8 cellular contexts compared by ENCODE assay signal in the genomic region with DNA sequence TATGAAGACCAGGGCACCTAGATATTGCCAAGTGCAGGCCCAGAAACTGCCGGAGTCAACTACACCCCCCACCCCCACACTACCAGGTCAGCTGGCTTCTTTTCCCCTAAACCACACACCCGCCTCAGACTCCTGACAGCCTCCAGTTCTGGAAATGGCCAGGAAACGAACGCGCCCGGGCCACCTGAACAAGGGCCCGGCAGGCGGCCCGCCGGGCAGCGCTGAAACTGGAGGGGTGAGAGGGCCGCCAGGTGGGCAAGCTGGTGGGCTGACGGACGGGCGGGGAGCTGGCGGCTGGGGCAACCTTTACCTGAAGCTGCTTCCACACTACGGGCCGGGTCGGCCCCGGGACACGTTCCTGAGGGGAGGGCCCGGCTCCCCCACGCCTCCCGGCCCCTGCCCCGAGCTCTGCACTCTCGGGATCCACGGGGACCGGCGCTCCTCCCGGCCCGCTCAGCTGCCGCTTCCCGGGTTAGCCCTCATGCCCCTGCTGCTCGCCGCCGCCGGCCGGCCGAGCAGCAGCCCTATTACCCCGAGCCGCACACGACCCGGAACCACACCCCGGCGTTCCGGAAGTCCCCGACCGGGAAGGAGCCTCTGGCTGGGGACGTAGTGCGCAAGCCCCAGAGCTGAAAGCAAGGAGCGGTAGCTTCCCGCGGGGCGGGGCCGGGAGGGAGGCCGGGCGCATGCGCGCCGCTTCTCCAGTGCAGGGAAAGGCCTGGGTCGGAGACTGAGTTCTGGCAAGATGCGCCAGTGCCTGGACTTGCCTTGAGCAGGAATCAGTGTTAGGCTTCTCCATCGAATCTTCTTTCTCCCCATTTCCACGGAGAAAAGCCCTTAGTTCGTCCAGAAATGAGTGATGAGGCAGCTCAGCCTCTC. TPM values are rescaled to one million over a fixed set of nuclear protein-coding genes. Genes with fewer than 3 reads are reported as not detected.
DNase-seq lines count a peak whose midpoint lies in the region; ATAC-seq, FAIRE-seq and TF ChIP-seq lines count a peak whose summit lies in the region.

A gene (minus strand): TSS at position 548 of the 879 bp plus-strand sequence. CDS start 34,634 bp downstream, outside the sequence.

- no peak within 1 kb of the TSS for H2BK12ac ChIP-seq in neuronal stem cell (ENCODE audit: low read length)

- H3K9ac ChIP-seq in neuronal stem cell (ENCODE audit: low read depth, low read length, poor library complexity) (peak within 1 kb of the TSS; percentile 89), subcutaneous abdominal adipose tissue (ENCODE audit: low read length in 5 of 5) (peak within 1 kb of the TSS; percentile 75 to 98 (median 93))

- ATAC-seq in HG02571 (IDR thresholded peaks at IDR 0.05; ENCODE audit: unreplicated experiment), result peak; percentile 95

- intact Hi-C loops in activated naive CD4-positive, alpha-beta T cell treated with anti-CD3 and anti-CD28 coated beads for 36 hours (cut with micrococcal nuclease), result loop anchor here (1.0 to 10.0 kb wide), 4 partner anchors 39 to 512 kb away; no protein-coding TSS in a partner anchor

- no peaks in the 10 kb centered on the region for H3K9me3 ChIP-seq in neuronal stem cell (replicated peaks in 1 of 2; ENCODE audit: control insufficient read depth in 2 of 2, insufficient read depth in 1 of 2, low read depth in 1 of 2, low read length in 2 of 2)
- no peaks in the 10 kb centered on the region for H3K9me3 ChIP-seq in subcutaneous abdominal adipose tissue (ENCODE audit: control insufficient read depth in 5 of 5, low read length in 5 of 5)

- H3K14ac ChIP-seq in neuronal stem cell (ENCODE audit: low read length), result no peak within 1 kb of the TSS

- H3K4me3 Mint-ChIP-seq in activated naive CD4-positive, alpha-beta T cell treated with anti-CD3 and anti-CD28 coated beads for 36 hours, result peak within 1 kb of the TSS; percentile 83

- H3K4me3 ChIP-seq in GM06990 (replicated peaks; ENCODE audit: low read depth, low read length) (peak within 1 kb of the TSS; percentile 89), NB4 (ENCODE audit: low read depth, low read length) (peak within 1 kb of the TSS; percentile 92), neuronal stem cell (ENCODE audit: low read length in 2 of 2) (peak within 1 kb of the TSS; percentile 77 to 92), subcutaneous abdominal adipose tissue (ENCODE audit: low read depth in 1 of 5, low read length in 5 of 5) (peak within 1 kb of the TSS; percentile 84 to 94 (median 86))

- H3K9me3 Mint-ChIP-seq in activated naive CD4-positive, alpha-beta T cell treated with anti-CD3 and anti-CD28 coated beads for 36 hours, result no peaks in the 10 kb centered on the region

- H3K4me1 Mint-ChIP-seq in activated naive CD4-positive, alpha-beta T cell treated with anti-CD3 and anti-CD28 coated beads for 36 hours (ENCODE audit: low read depth), result peaks cover 37% of the 10 kb centered on the region

- H3K4ac ChIP-seq in neuronal stem cell (ENCODE audit: low read length), result no peak within 1 kb of the TSS

- peak within 1 kb of the TSS; percentile 86 for H3K23ac ChIP-seq in neuronal stem cell (ENCODE audit: low read depth, low read length, poor library complexity)

- H2AK5ac ChIP-seq in neuronal stem cell (ENCODE audit: low read depth, low read length), result peak within 1 kb of the TSS; percentile 83

- H2BK15ac ChIP-seq in neuronal stem cell (ENCODE audit: low read length), result peak within 1 kb of the TSS; percentile 8

- H3K27ac ChIP-seq in neuronal stem cell (replicated peaks; ENCODE audit: low read length) (peak within 1 kb of the TSS; percentile 58), subcutaneous abdominal adipose tissue (ENCODE audit: low read depth, low read length) (peak within 1 kb of the TSS; percentile 54)

- H2AFZ ChIP-seq in neuronal stem cell (ENCODE audit: low read length), result peak within 1 kb of the TSS; percentile 84

- WGBS in neuronal stem cell (ENCODE audit: extremely low coverage in 2 of 2, insufficient read length in 2 of 2, insufficient replicate concordance in 1 of 2), 2 donors, result no CpG with 5 or more reads among the region's 65 CpGs

- peak within 1 kb of the TSS; percentile 87 for H3K27ac Mint-ChIP-seq in activated naive CD4-positive, alpha-beta T cell treated with anti-CD3 and anti-CD28 coated beads for 36 hours

- DNase-seq in GM06990 (ENCODE audit: extremely low read depth, insufficient read length) (peak; percentile 96), NB4 (ENCODE audit: low read depth) (peak; percentile 95), SK-N-DZ (ENCODE audit: low spot score) (peak; percentile 97), frontal cortex (ENCODE audit: low spot score in 2 of 2) (peak; percentile 93 to 97), neuronal stem cell (ENCODE audit: low spot score) (peak; percentile 90)
- DNase-seq in activated naive CD4-positive, alpha-beta T cell treated with anti-CD3 and anti-CD28 coated beads for 36 hours, result peak; percentile 96

- H3K36me3 Mint-ChIP-seq in activated naive CD4-positive, alpha-beta T cell treated with anti-CD3 and anti-CD28 coated beads for 36 hours (ENCODE audit: low read depth), result no peaks in the 10 kb centered on the region

- peaks cover 2% of the 10 kb centered on the region for H3K79me1 ChIP-seq in neuronal stem cell (ENCODE audit: low read depth, low read length)

- no peaks in the 10 kb centered on the region for H3K27me3 Mint-ChIP-seq in activated naive CD4-positive, alpha-beta T cell treated with anti-CD3 and anti-CD28 coated beads for 36 hours (ENCODE audit: low read depth)

- H2BK5ac ChIP-seq in neuronal stem cell (ENCODE audit: low read length), result no peak within 1 kb of the TSS

- peak within 1 kb of the TSS; percentile 26 for H4K8ac ChIP-seq in neuronal stem cell (ENCODE audit: low read depth, low read length)

- H3K18ac ChIP-seq in neuronal stem cell (ENCODE audit: low read length), result peak within 1 kb of the TSS; percentile 96

- TF ChIP-seq CTCF in GM06990 (IDR thresholded peaks at IDR 0.05; ENCODE audit: insufficient read depth, low read length, poor library complexity, severe bottlenecking) (no peak), NB4 (IDR thresholded peaks at IDR 0.05; ENCODE audit: low read depth, low read length) (no peak)

- H2BK120ac ChIP-seq in neuronal stem cell (ENCODE audit: low read depth, low read length), result peak within 1 kb of the TSS; percentile 69

- H4K91ac ChIP-seq in neuronal stem cell (ENCODE audit: low read depth, low read length, poor library complexity), result no peak within 1 kb of the TSS

- TF ChIP-seq POLR2A in NB4 (IDR thresholded peaks at IDR 0.05; ENCODE audit: extremely low read depth, insufficient read length), result peak; percentile 86

- peaks cover 0 to 6% of the 10 kb centered on the region in 2 donors for H3K4me1 ChIP-seq in neuronal stem cell (ENCODE audit: control insufficient read depth in 2 of 2, insufficient read depth in 1 of 2, low read depth in 1 of 2, low read length in 2 of 2)
- peaks cover 4 to 20% (median 18%) of the 10 kb centered on the region in 5 donors for H3K4me1 ChIP-seq in subcutaneous abdominal adipose tissue (ENCODE audit: control insufficient read depth in 5 of 5, insufficient read depth in 5 of 5, low read length in 5 of 5)

- H3K27me3 ChIP-seq in GM06990 (replicated peaks; ENCODE audit: control insufficient read depth, insufficient read depth, low read length) (no peaks in the 10 kb centered on the region), neuronal stem cell (ENCODE audit: control insufficient read depth in 3 of 3, insufficient read depth in 3 of 3, low read depth in 1 of 3, low read length in 3 of 3) (no peaks in the 10 kb centered on the region), subcutaneous abdominal adipose tissue (ENCODE audit: control insufficient read depth in 5 of 5, insufficient read depth in 4 of 5, low read length in 5 of 5) (no peaks in the 10 kb centered on the region)

- H3K4me2 ChIP-seq in neuronal stem cell (ENCODE audit: insufficient read depth, low read length, poor library complexity, severe bottlenecking), result peak within 1 kb of the TSS; percentile 64

- no peaks in the 10 kb centered on the region for H3K36me3 ChIP-seq in GM06990 (ENCODE audit: control insufficient read depth, insufficient read depth, low read length)
- no peaks in the 10 kb centered on the region for H3K36me3 ChIP-seq in neuronal stem cell (replicated peaks in 1 of 2; ENCODE audit: control insufficient read depth in 2 of 2, insufficient read depth in 2 of 2, low read length in 2 of 2)
- H3K36me3 ChIP-seq in subcutaneous abdominal adipose tissue (ENCODE audit: control insufficient read depth in 5 of 5, insufficient read depth in 5 of 5, low read length in 5 of 5), result peaks cover 0 to 5% (median 0%) of the 10 kb centered on the region in 5 donors

- FAIRE-seq in frontal cortex (lab: Jason Lieb, UNC), result no peak

- CTCF ChIA-PET in activated naive CD4-positive, alpha-beta T cell treated with anti-CD3 and anti-CD28 coated beads for 36 hours (lab: Charles Lee), result interaction anchor here (0.8 to 1.3 kb wide), 3 partner anchors 17 to 148 kb away, joined by 3 to 4 read pairs (median 4); no protein-coding TSS in a partner anchor

RNA-seq across cellular contexts. Expression of the gene that starts here (rescaled TPM):
- polyA plus RNA-seq in SK-N-DZ (2014; cell fraction: cytosol; rRNA removed), result 56.8 and 57.7 TPM in 2 replicates
- 37.1 and 55.5 TPM in 2 replicates for polyA plus RNA-seq in SK-N-DZ (2014; cell fraction: nucleus; rRNA removed)
- total RNA-seq in activated naive CD4-positive, alpha-beta T cell treated with anti-CD3 and anti-CD28 coated beads for 36 hours, result 10 to 100 TPM; 54.8 to 57.4 TPM
- 35.9 TPM for total RNA-seq in frontal cortex
- polyA plus RNA-seq in neuronal stem cell (2013, experiment 1 of 2), result 52.6 TPM
- 49.3 TPM for polyA plus RNA-seq in neuronal stem cell (2013, experiment 2 of 2)

Comparison
In these comparisons a context has a peak if more than half of its experiments do, and no peak if none do; other contexts are left out.
1. Peak in every context shown above with its lines: DNase-seq, ATAC-seq, H3K4me3 ChIP-seq and H3K27ac ChIP-seq.